16 cellular contexts compared by ENCODE assay signal in genomic region chr5:137300411-137301240, GRCh38.
DNase-seq lines count a peak whose midpoint lies in the region; ATAC-seq and TF ChIP-seq lines count a peak whose summit lies in the region.
"Had no signal": no experiment of that assay in that cellular context is flagged by ENCODE, and none has a peak within 500 bp of the region (broad histone marks: within the 10 kb centered on the region; RNA-seq: fewer than 3 reads in every experiment).

No MANE protein-coding gene starts in this region.

- no peaks in the 10 kb centered on the region for H3K9me3 ChIP-seq in adrenal gland (replicated peaks in 1 of 3)
- H3K9me3 ChIP-seq: BE2C, neutrophil had no signal

- no peaks in the 10 kb centered on the region for H3K27me3 ChIP-seq in adrenal gland
- H3K27me3 ChIP-seq: BE2C had no signal

- H3K27ac ChIP-seq in adrenal gland = peak overlapping the region in 2 of 5 donors; percentile 32 to 76
- H3K27ac ChIP-seq: neutrophil had no signal

- DNase-seq in EL (peak; percentile 73), adrenal gland (peak in 6 of 7 donors; percentile 30 to 54 (median 38)), fibroblast of the conjunctiva (ENCODE audit: low read depth) (peak; percentile 20), pulmonary artery endothelial cell (ENCODE audit: low read depth, low spot score) (peak; percentile 71), COR-L47 (lab: John Stamatoyannopoulos, UW) (no peak), cortex of kidney (lab: John Stamatoyannopoulos, UW) (no peak)
- DNase-seq: activated naive CD4-positive, alpha-beta T cell treated with Interleukin-2 at 50 U/mL for 16 hours; BE2C; DND-41; NCI-H1436 treated with DMSO at 0.1 percent for 48 hours; SHP77 treated with DMSO at 0.1 percent for 48 hours; stimulated activated CD4-positive, alpha-beta T cell treated with anti-CD3 and anti-CD28 coated beads, Interleukin-2, amount 100 ng/mL, for 24 hours had no signal

- H3K4me3 ChIP-seq in adrenal gland = no peak overlapping the region
- H3K4me3 ChIP-seq: coronary artery had no signal

- no peak for TF ChIP-seq POLR2A in adrenal gland (IDR thresholded peaks at IDR 0.05)

- intact Hi-C loops in adrenal gland (cut with DNase I) = no loop called here

- H3K4me1 ChIP-seq in adrenal gland (replicated peaks in 1 of 2) = peaks cover 10 to 14% of the 10 kb centered on the region in 2 donors
- H3K4me1 ChIP-seq: BE2C had no signal

- TF ChIP-seq CTCF in adrenal gland (IDR thresholded peaks at IDR 0.05) = no peak

- no peak for ATAC-seq in GM18909 (IDR thresholded peaks at IDR 0.05; ENCODE audit: poor library complexity, unreplicated experiment)
- no peak for ATAC-seq in GM21381 (IDR thresholded peaks at IDR 0.05; ENCODE audit: unreplicated experiment)

- 42 to 58% (median 48%) methylated on average over 4 of the region's 4 CpGs for WGBS in adrenal gland, 4 donors

- no peaks in the 10 kb centered on the region for H3K36me3 ChIP-seq in adrenal gland (replicated peaks in 1 of 2)
- H3K36me3 ChIP-seq: BE2C, neutrophil had no signal

Comparison
In these comparisons a context has a peak if more than half of its experiments do, and no peak if none do; other contexts are left out.
1. DNase-seq: peak in EL (single experiment), adrenal gland (6 of 7), fibroblast of the conjunctiva (single experiment) and pulmonary artery endothelial cell (single experiment); none in COR-L47 (single experiment) and cortex of kidney (single experiment).